In the genomic region with DNA sequence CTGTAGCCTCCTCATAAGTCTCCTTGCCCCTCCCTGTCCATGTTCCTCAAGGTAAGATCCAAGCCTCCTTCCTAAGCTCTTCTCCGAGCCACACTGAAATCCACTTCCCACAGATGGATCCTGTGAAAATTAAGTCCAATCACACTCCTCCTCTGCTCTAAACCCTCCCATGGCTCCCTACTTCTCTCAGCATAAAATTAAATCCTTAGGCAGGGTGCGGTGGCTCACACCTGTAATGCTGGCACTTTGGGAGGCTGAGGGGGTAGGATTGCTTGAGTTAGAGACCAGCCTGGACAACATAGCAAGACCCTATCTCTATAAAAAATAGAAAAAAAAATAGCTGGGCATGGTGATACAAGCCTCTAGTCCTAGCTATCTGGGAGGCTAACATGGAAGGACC, we compare ENCODE assay signal across 28 cellular contexts.
"Had no signal": no experiment of that assay in that cellular context is flagged by ENCODE, and none has a peak within 500 bp of the region (broad histone marks: within the 10 kb centered on the region; RNA-seq: fewer than 3 reads in every experiment).

No MANE protein-coding gene starts in this region.

- H3K27me3 Mint-ChIP-seq: stimulated activated naive CD8-positive, alpha-beta T cell treated with anti-CD3 and anti-CD28 coated beads, Interleukin-15, Interleukin-2, amounts not matched to agents 100 ng/mL and 50 ng/mL, for 24 hours had no signal

- H3K9me3 ChIP-seq: body of pancreas, colonic mucosa, gastrocnemius medialis, mucosa of descending colon, sigmoid colon, thoracic aorta, vagina had no signal

- H3K36me3 ChIP-seq: cardiac muscle cell, colonic mucosa, gastrocnemius medialis had no signal

- H3K4me3 Mint-ChIP-seq: activated T-cell treated with anti-CD3 and anti-CD28 coated beads, Interleukin-2, amount 50 U/mL, for 72 hours; stimulated activated naive CD8-positive, alpha-beta T cell treated with anti-CD3 and anti-CD28 coated beads, Interleukin-15, Interleukin-2, amounts not matched to agents 100 ng/mL and 50 ng/mL, for 24 hours had no signal

- H3K36me3 Mint-ChIP-seq: activated naive CD4-positive, alpha-beta T cell treated with anti-CD3 and anti-CD28 coated beads, Interleukin-2, amount 50 U/mL, for 72 hours; stimulated activated effector memory CD8-positive, alpha-beta T cell treated with anti-CD3 and anti-CD28 coated beads, Interleukin-12 subunit alpha, Interleukin-12 subunit beta, amount 100 ng/mL, for 72 hours had no signal

- FAIRE-seq: small intestine had no signal

- H3K4me3 ChIP-seq: body of pancreas, cardiac muscle cell, mucosa of descending colon, sigmoid colon, thoracic aorta, vagina had no signal

- ATAC-seq: activated naive CD4-positive, alpha-beta T cell treated with anti-CD3 and anti-CD28 coated beads, Interleukin-2, amount 50 U/mL, for 72 hours; activated T-cell treated with anti-CD3 and anti-CD28 coated beads, Interleukin-2, amount 50 U/mL, for 72 hours; body of pancreas; gastrocnemius medialis; left ventricle myocardium superior; mucosa of descending colon; stimulated activated effector memory CD8-positive, alpha-beta T cell treated with anti-CD3 and anti-CD28 coated beads, Interleukin-12 subunit alpha, Interleukin-12 subunit beta, amount 100 ng/mL, for 72 hours had no signal

- H3K27ac ChIP-seq: cardiac muscle cell, gastrocnemius medialis, sigmoid colon, thoracic aorta, vagina had no signal

- DNase-seq: activated CD4-positive, alpha-beta T cell treated with anti-CD3 and anti-CD28 coated beads for 4 hours; activated CD4-positive, alpha-beta T cell treated with anti-CD3 and anti-CD28 coated beads, Interleukin-2, amount 50 U/mL, for 4 hours; activated naive CD4-positive, alpha-beta T cell; activated T-cell treated with anti-CD3 and anti-CD28 coated beads for 4 hours; activated T-cell treated with anti-CD3 and anti-CD28 coated beads, Interleukin-2, amount 50 U/mL, for 72 hours; anterior cingulate cortex; body of pancreas; cerebellar nuclear complex; colonic mucosa; dorsolateral prefrontal cortex; effector memory CD4-positive, alpha-beta T cell; erythroblast; gastrocnemius medialis; glutamatergic neuron; islet precursor cell; left ventricle myocardium superior; mucosa of descending colon; retina; sigmoid colon; small intestine; stimulated activated CD4-positive, alpha-beta T cell treated with anti-CD3 and anti-CD28 coated beads, Interleukin-4, amount 100 ng/mL, for 24 hours; trophoblast cell had no signal

- H3K27me3 ChIP-seq: body of pancreas, cardiac muscle cell, colonic mucosa, dorsolateral prefrontal cortex, gastrocnemius medialis, sigmoid colon, vagina had no signal

- H3K27ac Mint-ChIP-seq: activated T-cell treated with anti-CD3 and anti-CD28 coated beads, Interleukin-2, amount 50 U/mL, for 72 hours; stimulated activated naive CD8-positive, alpha-beta T cell treated with anti-CD3 and anti-CD28 coated beads, Interleukin-15, Interleukin-2, amounts not matched to agents 100 ng/mL and 50 ng/mL, for 24 hours had no signal

- H3K9me3 Mint-ChIP-seq: activated naive CD4-positive, alpha-beta T cell treated with anti-CD3 and anti-CD28 coated beads, Interleukin-2, amount 50 U/mL, for 72 hours; activated T-cell treated with anti-CD3 and anti-CD28 coated beads, Interleukin-2, amount 50 U/mL, for 72 hours; stimulated activated effector memory CD8-positive, alpha-beta T cell treated with anti-CD3 and anti-CD28 coated beads, Interleukin-12 subunit alpha, Interleukin-12 subunit beta, amount 100 ng/mL, for 72 hours; stimulated activated naive CD8-positive, alpha-beta T cell treated with anti-CD3 and anti-CD28 coated beads, Interleukin-15, Interleukin-2, amounts not matched to agents 100 ng/mL and 50 ng/mL, for 24 hours had no signal
